1 cellular context compared by ENCODE assay signal in genomic region chr10:35612385-35613106, GRCh38.
A peak's percentile ranks its signal among the peaks of the same experiment; 100 is the strongest.
TF ChIP-seq lines count a peak whose summit lies in the region.

No MANE protein-coding gene starts in this region.

TF ChIP-seq in HepG2, 621 proteins besides CTCF, POLR2A, EP300 and RAD21 (continued from another document):
- TF ChIP-seq, protein P1, sequence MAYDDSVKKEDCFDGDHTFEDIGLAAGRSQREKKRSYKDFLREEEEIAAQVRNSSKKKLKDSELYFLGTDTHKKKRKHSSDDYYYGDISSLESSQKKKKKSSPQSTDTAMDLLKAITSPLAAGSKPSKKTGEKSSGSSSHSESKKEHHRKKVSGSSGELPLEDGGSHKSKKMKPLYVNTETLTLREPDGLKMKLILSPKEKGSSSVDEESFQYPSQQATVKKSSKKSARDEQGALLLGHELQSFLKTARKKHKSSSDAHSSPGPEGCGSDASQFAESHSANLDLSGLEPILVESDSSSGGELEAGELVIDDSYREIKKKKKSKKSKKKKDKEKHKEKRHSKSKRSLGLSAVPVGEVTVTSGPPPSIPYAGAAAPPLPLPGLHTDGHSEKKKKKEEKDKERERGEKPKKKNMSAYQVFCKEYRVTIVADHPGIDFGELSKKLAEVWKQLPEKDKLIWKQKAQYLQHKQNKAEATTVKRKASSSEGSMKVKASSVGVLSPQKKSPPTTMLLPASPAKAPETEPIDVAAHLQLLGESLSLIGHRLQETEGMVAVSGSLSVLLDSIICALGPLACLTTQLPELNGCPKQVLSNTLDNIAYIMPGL (CRISPR knock-in tag; IDR thresholded peaks at IDR 0.05; ENCODE audit: borderline replicate concordance in 1 of 2, low read depth in 1 of 2) = 0 out of 4 replicates have a peak, but pooled peaks of 1 of the 2 experiments have one; percentile 21
- TF ChIP-seq, protein P2, sequence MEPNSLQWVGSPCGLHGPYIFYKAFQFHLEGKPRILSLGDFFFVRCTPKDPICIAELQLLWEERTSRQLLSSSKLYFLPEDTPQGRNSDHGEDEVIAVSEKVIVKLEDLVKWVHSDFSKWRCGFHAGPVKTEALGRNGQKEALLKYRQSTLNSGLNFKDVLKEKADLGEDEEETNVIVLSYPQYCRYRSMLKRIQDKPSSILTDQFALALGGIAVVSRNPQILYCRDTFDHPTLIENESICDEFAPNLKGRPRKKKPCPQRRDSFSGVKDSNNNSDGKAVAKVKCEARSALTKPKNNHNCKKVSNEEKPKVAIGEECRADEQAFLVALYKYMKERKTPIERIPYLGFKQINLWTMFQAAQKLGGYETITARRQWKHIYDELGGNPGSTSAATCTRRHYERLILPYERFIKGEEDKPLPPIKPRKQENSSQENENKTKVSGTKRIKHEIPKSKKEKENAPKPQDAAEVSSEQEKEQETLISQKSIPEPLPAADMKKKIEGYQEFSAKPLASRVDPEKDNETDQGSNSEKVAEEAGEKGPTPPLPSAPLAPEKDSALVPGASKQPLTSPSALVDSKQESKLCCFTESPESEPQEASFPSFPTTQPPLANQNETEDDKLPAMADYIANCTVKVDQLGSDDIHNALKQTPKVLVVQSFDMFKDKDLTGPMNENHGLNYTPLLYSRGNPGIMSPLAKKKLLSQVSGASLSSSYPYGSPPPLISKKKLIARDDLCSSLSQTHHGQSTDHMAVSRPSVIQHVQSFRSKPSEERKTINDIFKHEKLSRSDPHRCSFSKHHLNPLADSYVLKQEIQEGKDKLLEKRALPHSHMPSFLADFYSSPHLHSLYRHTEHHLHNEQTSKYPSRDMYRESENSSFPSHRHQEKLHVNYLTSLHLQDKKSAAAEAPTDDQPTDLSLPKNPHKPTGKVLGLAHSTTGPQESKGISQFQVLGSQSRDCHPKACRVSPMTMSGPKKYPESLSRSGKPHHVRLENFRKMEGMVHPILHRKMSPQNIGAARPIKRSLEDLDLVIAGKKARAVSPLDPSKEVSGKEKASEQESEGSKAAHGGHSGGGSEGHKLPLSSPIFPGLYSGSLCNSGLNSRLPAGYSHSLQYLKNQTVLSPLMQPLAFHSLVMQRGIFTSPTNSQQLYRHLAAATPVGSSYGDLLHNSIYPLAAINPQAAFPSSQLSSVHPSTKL (CRISPR knock-in tag; IDR thresholded peaks at IDR 0.05) = peak; percentile 74; the same call in 1 of the 2 replicates
- TF ChIP-seq ZNF251 (CRISPR knock-in tag; IDR thresholded peaks at IDR 0.05) (no peak), NR2F2 (IDR thresholded peaks at IDR 0.05; ENCODE audit: borderline replicate concordance, low read depth) (peak; percentile 32; the same call in 1 of the 2 replicates), FOXA1 (IDR thresholded peaks at IDR 0.05) (no peak), FOXA1 (CRISPR knock-in tag; IDR thresholded peaks at IDR 0.05) (peak; percentile 49; the same call in 1 of the 2 replicates), ZSCAN29 (CRISPR knock-in tag; conservative IDR thresholded peaks at IDR 0.05) (0 out of 2 replicates have a peak, but pooled peaks have one; percentile 26), MAFF (IDR thresholded peaks at IDR 0.05; ENCODE audit: low read depth, low read length) (peak; percentile 55), SALL1 (CRISPR knock-in tag; IDR thresholded peaks at IDR 0.05) (peak; percentile 27; the same call in 1 of the 2 replicates), ZNF430 (CRISPR knock-in tag; IDR thresholded peaks at IDR 0.05) (no peak), ZNF331 (CRISPR knock-in tag; IDR thresholded peaks at IDR 0.05) (peak; percentile 60; the same call in 1 of the 2 replicates), NFIC (IDR thresholded peaks at IDR 0.05; ENCODE audit: low read length) (0 out of 2 replicates have a peak, but pooled peaks have one; percentile 39), ZNF180 (CRISPR knock-in tag; IDR thresholded peaks at IDR 0.05; ENCODE audit: borderline replicate concordance, low read depth) (no peak), IKZF1 (IDR thresholded peaks at IDR 0.05) (no peak), EED (CRISPR knock-in tag; IDR thresholded peaks at IDR 0.05) (no peak), KLF16 (CRISPR knock-in tag; IDR thresholded peaks at IDR 0.05) (peak in 1 of 2 experiments; percentile 41; a peak in 1 of 4 replicates), LCORL (IDR thresholded peaks at IDR 0.05) (no peak), LCORL (CRISPR knock-in tag; IDR thresholded peaks at IDR 0.05) (peak; percentile 42; the same call in 1 of the 2 replicates), AGO2 (optimal IDR thresholded peaks at IDR 0.05; ENCODE audit: low read depth, low read length) (no peak), MAFK (conservative IDR thresholded peaks at IDR 0.05 in 1 of 2, IDR thresholded peaks at IDR 0.05 in 1 of 2; ENCODE audit: low read length in 2 of 2) (peak; percentile 51 to 60; a peak in 3 of 4 replicates), HNF4A (CRISPR knock-in tag; IDR thresholded peaks at IDR 0.05) (peak; percentile 74; the same call in 1 of the 2 replicates), ERF (CRISPR knock-in tag; IDR thresholded peaks at IDR 0.05) (0 out of 2 replicates have a peak, but pooled peaks have one; percentile 19), ZNF670 (CRISPR knock-in tag; IDR thresholded peaks at IDR 0.05; ENCODE audit: borderline replicate concordance) (no peak), TBX2 (CRISPR knock-in tag; IDR thresholded peaks at IDR 0.05; ENCODE audit: borderline replicate concordance) (peak; percentile 15; the same call in 1 of the 2 replicates), ZNF292 (CRISPR knock-in tag; IDR thresholded peaks at IDR 0.05; ENCODE audit: borderline replicate concordance, low read depth) (peak; percentile 48; the same call in 1 of the 2 replicates), KLF6 (CRISPR knock-in tag; IDR thresholded peaks at IDR 0.05) (no peak), PAXIP1 (CRISPR knock-in tag; conservative IDR thresholded peaks at IDR 0.05) (peak; percentile 79), DNMT1 (CRISPR knock-in tag; IDR thresholded peaks at IDR 0.05) (no peak), ISX (CRISPR knock-in tag; conservative IDR thresholded peaks at IDR 0.05) (no peak), NCOA2 (CRISPR knock-in tag; IDR thresholded peaks at IDR 0.05) (peak; percentile 51), MXI1 (IDR thresholded peaks at IDR 0.05; ENCODE audit: borderline replicate concordance, low read depth, low read length) (no peak), HDAC2 (CRISPR knock-in tag; IDR thresholded peaks at IDR 0.05) (peak; percentile 40; the same call in 1 of the 2 replicates), TARDBP (CRISPR knock-in tag; IDR thresholded peaks at IDR 0.05) (peak; percentile 31; the same call in 1 of the 2 replicates), ISL2 (CRISPR knock-in tag; IDR thresholded peaks at IDR 0.05) (peak; percentile 71), GATAD2A (CRISPR knock-in tag; IDR thresholded peaks at IDR 0.05) (peak; percentile 46), IKZF4 (CRISPR knock-in tag; IDR thresholded peaks at IDR 0.05; ENCODE audit: borderline replicate concordance, low read depth, not compliant biosample characterization) (no peak), SOX5 (CRISPR knock-in tag; IDR thresholded peaks at IDR 0.05; ENCODE audit: borderline replicate concordance) (peak; percentile 35; the same call in 1 of the 2 replicates), CREB1 (IDR thresholded peaks at IDR 0.05) (no peak), CREB1 (CRISPR knock-in tag; IDR thresholded peaks at IDR 0.05) (no peak), THYN1 (CRISPR knock-in tag; IDR thresholded peaks at IDR 0.05; ENCODE audit: borderline replicate concordance, low read depth) (no peak), MEIS1 (CRISPR knock-in tag; IDR thresholded peaks at IDR 0.05; ENCODE audit: borderline replicate concordance) (peak; percentile 49; the same call in 1 of the 2 replicates), SP5 (CRISPR knock-in tag; IDR thresholded peaks at IDR 0.05; ENCODE audit: borderline replicate concordance, low read depth) (peak; percentile 69; the same call in 1 of the 2 replicates), NR2F6 (IDR thresholded peaks at IDR 0.05) (peak; percentile 52), NR2F6 (CRISPR knock-in tag; IDR thresholded peaks at IDR 0.05) (peak; percentile 61; the same call in 1 of the 2 replicates), FOXO1 (CRISPR knock-in tag; IDR thresholded peaks at IDR 0.05) (peak; percentile 43; the same call in 1 of the 2 replicates)
- TF ChIP-seq, protein P3, sequence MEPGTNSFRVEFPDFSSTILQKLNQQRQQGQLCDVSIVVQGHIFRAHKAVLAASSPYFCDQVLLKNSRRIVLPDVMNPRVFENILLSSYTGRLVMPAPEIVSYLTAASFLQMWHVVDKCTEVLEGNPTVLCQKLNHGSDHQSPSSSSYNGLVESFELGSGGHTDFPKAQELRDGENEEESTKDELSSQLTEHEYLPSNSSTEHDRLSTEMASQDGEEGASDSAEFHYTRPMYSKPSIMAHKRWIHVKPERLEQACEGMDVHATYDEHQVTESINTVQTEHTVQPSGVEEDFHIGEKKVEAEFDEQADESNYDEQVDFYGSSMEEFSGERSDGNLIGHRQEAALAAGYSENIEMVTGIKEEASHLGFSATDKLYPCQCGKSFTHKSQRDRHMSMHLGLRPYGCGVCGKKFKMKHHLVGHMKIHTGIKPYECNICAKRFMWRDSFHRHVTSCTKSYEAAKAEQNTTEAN (CRISPR knock-in tag; conservative IDR thresholded peaks at IDR 0.05) = no peak
- TF ChIP-seq, protein P4, sequence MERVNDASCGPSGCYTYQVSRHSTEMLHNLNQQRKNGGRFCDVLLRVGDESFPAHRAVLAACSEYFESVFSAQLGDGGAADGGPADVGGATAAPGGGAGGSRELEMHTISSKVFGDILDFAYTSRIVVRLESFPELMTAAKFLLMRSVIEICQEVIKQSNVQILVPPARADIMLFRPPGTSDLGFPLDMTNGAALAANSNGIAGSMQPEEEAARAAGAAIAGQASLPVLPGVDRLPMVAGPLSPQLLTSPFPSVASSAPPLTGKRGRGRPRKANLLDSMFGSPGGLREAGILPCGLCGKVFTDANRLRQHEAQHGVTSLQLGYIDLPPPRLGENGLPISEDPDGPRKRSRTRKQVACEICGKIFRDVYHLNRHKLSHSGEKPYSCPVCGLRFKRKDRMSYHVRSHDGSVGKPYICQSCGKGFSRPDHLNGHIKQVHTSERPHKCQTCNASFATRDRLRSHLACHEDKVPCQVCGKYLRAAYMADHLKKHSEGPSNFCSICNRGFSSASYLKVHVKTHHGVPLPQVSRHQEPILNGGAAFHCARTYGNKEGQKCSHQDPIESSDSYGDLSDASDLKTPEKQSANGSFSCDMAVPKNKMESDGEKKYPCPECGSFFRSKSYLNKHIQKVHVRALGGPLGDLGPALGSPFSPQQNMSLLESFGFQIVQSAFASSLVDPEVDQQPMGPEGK (CRISPR knock-in tag; IDR thresholded peaks at IDR 0.05) = 0 out of 2 replicates have a peak, but pooled peaks have one; percentile 35
